In the genomic region with DNA sequence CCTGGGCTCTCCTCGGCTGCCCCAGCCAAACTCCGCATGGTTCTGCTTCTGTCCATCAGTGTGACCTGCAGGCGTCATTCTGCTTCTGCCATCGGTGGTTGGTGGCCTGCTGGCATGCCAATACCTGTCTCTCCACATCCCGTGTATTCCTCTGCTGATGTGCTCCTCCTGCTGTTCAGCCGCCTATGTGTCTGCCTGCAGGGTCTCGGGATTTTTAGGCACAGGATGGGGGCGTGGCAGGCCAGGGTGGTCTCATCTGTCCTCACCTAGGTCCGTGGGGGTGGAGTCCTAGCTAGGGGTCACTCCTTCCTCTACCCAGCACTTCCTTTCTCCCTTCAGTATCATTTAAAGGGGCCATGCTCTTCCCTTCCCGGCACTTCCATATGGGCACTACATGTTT, we compare ENCODE assay signal across 22 cellular contexts. TPM values are rescaled to one million over a fixed set of nuclear protein-coding genes. Genes with fewer than 3 reads are reported as not detected.
"Had no signal": no experiment of that assay in that cellular context is flagged by ENCODE, and none has a peak within 500 bp of the region (broad histone marks: within the 10 kb centered on the region; RNA-seq: fewer than 3 reads in every experiment).

No MANE protein-coding gene starts in this region.

- ATAC-seq: esophagus mucosa; heart left ventricle; psoas muscle; stimulated activated memory B cell treated with anti-CD40 and anti-IgM and Interleukin-4, amounts not matched to agents 10 μg/mL and 1 μg/mL and 100 μg/mL, for 72 hours had no signal

- H2AFZ ChIP-seq: parathyroid adenoma had no signal

- H3K4me3 ChIP-seq: colonic mucosa, psoas muscle, right lobe of liver, tibial nerve had no signal

- H3K4me3 Mint-ChIP-seq: naive thymus-derived CD4-positive, alpha-beta T cell; nephron progenitor cell; stimulated activated memory B cell treated with anti-CD40 and anti-IgM and Interleukin-4, amounts not matched to agents 10 μg/mL and 1 μg/mL and 100 μg/mL, for 72 hours; stimulated activated naive CD8-positive, alpha-beta T cell treated with anti-CD3 and anti-CD28 coated beads, Interleukin-15, Interleukin-2, amounts not matched to agents 100 ng/mL and 50 ng/mL, for 24 hours had no signal

- H3K36me3 Mint-ChIP-seq: naive thymus-derived CD4-positive, alpha-beta T cell; stimulated activated memory B cell treated with anti-CD40 and anti-IgM and Interleukin-4, amounts not matched to agents 10 μg/mL and 1 μg/mL and 100 μg/mL, for 72 hours had no signal

- H3K27me3 ChIP-seq: colonic mucosa, heart left ventricle, right lobe of liver, tibial nerve had no signal

- H3K4me1 ChIP-seq: colonic mucosa, parathyroid adenoma, psoas muscle, right lobe of liver, tibial nerve had no signal

- H3K9me3 Mint-ChIP-seq: stimulated activated naive CD8-positive, alpha-beta T cell treated with anti-CD3 and anti-CD28 coated beads, Interleukin-15, Interleukin-2, amounts not matched to agents 100 ng/mL and 50 ng/mL, for 24 hours had no signal

- H3K79me2 ChIP-seq: parathyroid adenoma had no signal

- H3K27ac Mint-ChIP-seq: naive thymus-derived CD4-positive, alpha-beta T cell; nephron progenitor cell; stimulated activated memory B cell treated with anti-CD40 and anti-IgM and Interleukin-4, amounts not matched to agents 10 μg/mL and 1 μg/mL and 100 μg/mL, for 72 hours; stimulated activated naive CD8-positive, alpha-beta T cell treated with anti-CD3 and anti-CD28 coated beads, Interleukin-15, Interleukin-2, amounts not matched to agents 100 ng/mL and 50 ng/mL, for 24 hours had no signal

- H3K36me3 ChIP-seq: colonic mucosa, heart left ventricle, right lobe of liver, tibial nerve had no signal

- H3K9me3 ChIP-seq: colonic mucosa, psoas muscle, right lobe of liver, tibial nerve had no signal

- H3K4me1 Mint-ChIP-seq: naive thymus-derived CD4-positive, alpha-beta T cell; nephron progenitor cell; stimulated activated memory B cell treated with anti-CD40 and anti-IgM and Interleukin-4, amounts not matched to agents 10 μg/mL and 1 μg/mL and 100 μg/mL, for 72 hours had no signal

- H3K9ac ChIP-seq: parathyroid adenoma had no signal

- H3K27ac ChIP-seq: colonic mucosa, parathyroid adenoma, psoas muscle, right lobe of liver, tibial nerve had no signal

- DNase-seq: colonic mucosa; effector CD4-positive, alpha-beta T cell; heart left ventricle; hippocampal formation; kidney glomerular epithelial cell; naive thymus-derived CD4-positive, alpha-beta T cell; nephron progenitor cell; psoas muscle; right lobe of liver; stimulated activated CD4-positive, alpha-beta T cell treated with anti-CD3 and anti-CD28 coated beads, Interleukin-15, amount 100 ng/mL, for 24 hours; stimulated activated CD4-positive, alpha-beta T cell treated with anti-CD3 and anti-CD28 coated beads, Interleukin-1b, Interleukin-23, amount 100 ng/mL, for 48 hours; stimulated activated CD4-positive, alpha-beta T cell treated with anti-CD3 and anti-CD28 coated beads, Interleukin-4, amount 100 ng/mL, for 24 hours had no signal

RNA-seq across cellular contexts. Expression of a gene that starts 33.0 kb away (rescaled TPM):
- total RNA-seq: dermis microvascular lymphatic vessel endothelial cell; glomerular endothelial cell; liver; lung microvascular endothelial cell; mononuclear cell; naive thymus-derived CD4-positive, alpha-beta T cell; right lobe of liver had no signal
- polyA plus RNA-seq: liver; naive thymus-derived CD4-positive, alpha-beta T cell had no signal
